In the genomic region with DNA sequence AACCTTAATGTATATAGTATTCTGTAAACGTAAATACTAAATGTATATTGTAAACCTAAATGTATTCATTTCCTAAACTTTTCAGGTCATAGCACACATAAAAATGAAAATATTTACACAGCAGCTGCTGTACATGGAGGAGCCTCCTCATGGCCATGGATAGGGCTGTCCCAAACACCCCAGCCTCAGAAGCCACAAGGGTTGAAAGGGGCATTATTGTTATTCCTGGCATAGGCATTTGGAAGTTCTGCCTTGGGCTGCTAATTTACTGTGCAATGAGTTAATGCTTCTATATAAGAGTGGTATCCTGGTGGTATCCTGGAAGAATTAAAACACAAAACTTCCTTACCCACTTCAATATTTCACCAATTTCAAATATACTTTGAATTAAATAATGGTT, we compare ENCODE assay signal across 26 cellular contexts.
"Had no signal": no experiment of that assay in that cellular context is flagged by ENCODE, and none has a peak within 500 bp of the region (broad histone marks: within the 10 kb centered on the region; RNA-seq: fewer than 3 reads in every experiment).

No MANE protein-coding gene starts in this region.

- H3K27me3 ChIP-seq: breast epithelium had no signal

- H3K4me3 ChIP-seq: breast epithelium had no signal

- H3K4me1 ChIP-seq: breast epithelium had no signal

- H3K36me3 Mint-ChIP-seq: activated CD8-positive, alpha-beta memory T cell treated with anti-CD3 and anti-CD28 coated beads, Interleukin-2, amount 10 ng/mL, durations not matched to agents 7 days and 5 days; activated naive CD8-positive, alpha-beta T cell had no signal

- H3K27ac Mint-ChIP-seq: activated CD8-positive, alpha-beta memory T cell treated with anti-CD3 and anti-CD28 coated beads, Interleukin-2, amount 10 ng/mL, durations not matched to agents 7 days and 5 days; activated CD8-positive, alpha-beta T cell treated with anti-CD3 and anti-CD28 coated beads, Interleukin-2, amount 10 ng/mL, durations not matched to agents 7 days and 5 days; activated naive CD4-positive, alpha-beta T cell treated with anti-CD3 and anti-CD28 coated beads for 36 hours; activated naive CD8-positive, alpha-beta T cell; activated T-helper 17 cell treated with anti-CD3 and anti-CD28 coated beads, Interleukin-2, amount 50 U/mL, for 72 hours; T-helper 1 cell treated with Interleukin-12 subunit alpha and Interleukin-12 subunit beta and Interleukin-4 antibody, amounts not matched to agents 30 μg/mL and 1 μg/mL, for 36 hours had no signal

- H3K9me3 Mint-ChIP-seq: activated T-cell treated with anti-CD3 and anti-CD28 coated beads, Interleukin-2, amount 50 U/mL, for 4 hours; T-helper 1 cell treated with Interleukin-12 subunit alpha and Interleukin-12 subunit beta and Interleukin-4 antibody, amounts not matched to agents 30 μg/mL and 1 μg/mL, for 36 hours had no signal

- DNase-seq: activated CD4-positive, alpha-beta T cell treated with anti-CD3 and anti-CD28 coated beads for 48 hours; activated CD4-positive, alpha-beta T cell treated with anti-CD3 and anti-CD28 coated beads, Interleukin-2, amount 50 U/mL, for 4 hours; activated CD4-positive, CD25-positive, alpha-beta regulatory T cell treated with anti-CD3 and anti-CD28 coated beads, Interleukin-2, amount 50 U/mL, for 72 hours; activated CD8-positive, alpha-beta memory T cell treated with anti-CD3 and anti-CD28 coated beads, Interleukin-2, amount 10 ng/mL, durations not matched to agents 7 days and 5 days; activated CD8-positive, alpha-beta T cell treated with anti-CD3 and anti-CD28 coated beads, Interleukin-2, amount 10 ng/mL, durations not matched to agents 7 days and 5 days; activated gamma-delta T cell; activated naive CD4-positive, alpha-beta T cell treated with anti-CD3 and anti-CD28 coated beads for 36 hours; activated T-cell treated with anti-CD3 and anti-CD28 coated beads, Interleukin-2, amount 50 U/mL, for 4 hours; amygdala; caudate nucleus; KG1; MM.1S; NCI-H1105; NCI-H1436; NCI-H1694 treated with DMSO at 0.1 percent for 48 hours; NCI-H2029 treated with DMSO at 0.1 percent for 48 hours; NCI-H345; NCI-H510A; NCI-H526 treated with DMSO at 0.1 percent for 48 hours; NCI-H82; Right ventricle myocardium superior; RPMI8226 had no signal

- H3K4me1 Mint-ChIP-seq: activated CD8-positive, alpha-beta memory T cell treated with anti-CD3 and anti-CD28 coated beads, Interleukin-2, amount 10 ng/mL, durations not matched to agents 7 days and 5 days; activated T-helper 17 cell treated with anti-CD3 and anti-CD28 coated beads, Interleukin-2, amount 50 U/mL, for 72 hours had no signal

- H3K36me3 ChIP-seq: breast epithelium had no signal

- H3K27ac ChIP-seq: breast epithelium had no signal

- H3K4me3 Mint-ChIP-seq: activated CD8-positive, alpha-beta memory T cell treated with anti-CD3 and anti-CD28 coated beads, Interleukin-2, amount 10 ng/mL, durations not matched to agents 7 days and 5 days; activated CD8-positive, alpha-beta T cell treated with anti-CD3 and anti-CD28 coated beads, Interleukin-2, amount 10 ng/mL, durations not matched to agents 7 days and 5 days; activated naive CD4-positive, alpha-beta T cell treated with anti-CD3 and anti-CD28 coated beads for 36 hours; activated naive CD8-positive, alpha-beta T cell; activated T-cell treated with anti-CD3 and anti-CD28 coated beads, Interleukin-2, amount 50 U/mL, for 4 hours; activated T-helper 17 cell treated with anti-CD3 and anti-CD28 coated beads, Interleukin-2, amount 50 U/mL, for 72 hours; T-helper 1 cell treated with Interleukin-12 subunit alpha and Interleukin-12 subunit beta and Interleukin-4 antibody, amounts not matched to agents 30 μg/mL and 1 μg/mL, for 36 hours had no signal

- H3K27me3 Mint-ChIP-seq: activated CD8-positive, alpha-beta memory T cell treated with anti-CD3 and anti-CD28 coated beads, Interleukin-2, amount 10 ng/mL, durations not matched to agents 7 days and 5 days; activated naive CD8-positive, alpha-beta T cell; activated T-helper 17 cell treated with anti-CD3 and anti-CD28 coated beads, Interleukin-2, amount 50 U/mL, for 72 hours had no signal

- H3K9me3 ChIP-seq: breast epithelium had no signal
